Comparison of ENCODE assay signal across 8 cellular contexts in genomic region chr3:129195731-129196256, GRCh38. TPM values are rescaled to one million over a fixed set of nuclear protein-coding genes. Genes with fewer than 3 reads are reported as not detected.
DNase-seq lines count a peak whose midpoint lies in the region; ATAC-seq and TF ChIP-seq lines count a peak whose summit lies in the region.

No MANE protein-coding gene starts in this region.

- WGBS in prostate gland: 3% methylated on average over 6 of the region's 6 CpGs

- no peaks in the 10 kb centered on the region; the same call in 1 of the 2 replicates for H3K4me1 ChIP-seq in HEK293 (ENCODE audit: control insufficient read depth, insufficient read depth, low read length)
- peaks cover 7% of the 10 kb centered on the region for H3K4me1 ChIP-seq in prostate gland (replicated peaks)

- H3K4me3 ChIP-seq in HEK293 (ENCODE audit: low read depth, low read length) (no peak overlapping the region), prostate gland (no peak overlapping the region)

- intact Hi-C loops in prostate gland (cut with DNase I): no loop called here

- TF ChIP-seq CTCF in HEK293 (tag by site-specific recombination; IDR thresholded peaks at IDR 0.05) (no peak), prostate gland (IDR thresholded peaks at IDR 0.05) (no peak)

- DNase-seq in UCSD-AML1 (lab: John Stamatoyannopoulos, UW; ENCODE audit: unreplicated experiment): peak; percentile 39
- DNase-seq in globus pallidus (ENCODE audit: low spot score): peak; percentile 84
- peak; percentile 64 for DNase-seq in prostate gland (ENCODE audit: low spot score)
- no peak for DNase-seq in activated CD8-positive, alpha-beta memory T cell treated with anti-CD3 and anti-CD28 coated beads, Interleukin-2, amount 50 U/mL, for 4 hours
- DNase-seq in HEK293T (ENCODE audit: extremely low spot score): no peak

- H3K27ac ChIP-seq in HEK293 (ENCODE audit: extremely low read depth, low read depth, low read length): no peak overlapping the region
- H3K27ac ChIP-seq in prostate gland: peak overlapping the region; percentile 25 to 50

- TF ChIP-seq POLR2A in prostate gland (IDR thresholded peaks at IDR 0.05): no peak

- H3K9me3 ChIP-seq in HEK293 (ENCODE audit: control insufficient read depth, insufficient read depth, low read depth, low read length) (no peaks in the 10 kb centered on the region), prostate gland (no peaks in the 10 kb centered on the region)

- ATAC-seq in GM21447 (IDR thresholded peaks at IDR 0.05; ENCODE audit: unreplicated experiment): no peak
- ATAC-seq in HG02623 (IDR thresholded peaks at IDR 0.05; ENCODE audit: unreplicated experiment): no peak

- no peaks in the 10 kb centered on the region for H3K36me3 ChIP-seq in HEK293 (ENCODE audit: control insufficient read depth in 2 of 2, insufficient read depth in 1 of 2, low read length in 2 of 2)
- H3K36me3 ChIP-seq in prostate gland: no peaks in the 10 kb centered on the region

- POLR2A ChIA-PET in HEK293 (lab: Yijun Ruan, JAX): interaction anchor here (1.1 to 1.2 kb wide), 2 partner anchors 12 to 16 kb away, joined by 4 to 5 read pairs; partner anchors contain the start of gene CNBP
- POLR2A ChIA-PET in HEK293T (lab: Yijun Ruan, JAX): interaction anchor here (1.4 to 2.3 kb wide), 2 partner anchors 9 to 13 kb away, joined by 6 to 13 read pairs; partner anchors contain the start of gene CNBP

- CTCF ChIA-PET in HEK293 (lab: Yijun Ruan, JAX): interaction anchor here (0.6 to 1.6 kb wide), 4 partner anchors 10 to 1794 kb away, joined by 3 to 5 read pairs (median 4); no protein-coding TSS in a partner anchor
- CTCF ChIA-PET in HEK293T (lab: Yijun Ruan, JAX): no interaction called here

- H3K27me3 ChIP-seq in prostate gland (replicated peaks; ENCODE audit: insufficient read depth): no peaks in the 10 kb centered on the region

TF ChIP-seq in HEK293, 187 proteins besides CTCF, POLR2A, EP300 and RAD21 (continues in another document):
- TF ChIP-seq TSHZ1 (tag by site-specific recombination; IDR thresholded peaks at IDR 0.05; ENCODE audit: borderline replicate concordance) (no peak), ZNF184 (tag by site-specific recombination; IDR thresholded peaks at IDR 0.05) (peak; percentile 75; the same call in 1 of the 2 replicates), ZNF530 (tag by site-specific recombination; IDR thresholded peaks at IDR 0.05; ENCODE audit: low read depth) (no peak), ZNF513 (tag by site-specific recombination; IDR thresholded peaks at IDR 0.05) (no peak), PRDM1 (tag by site-specific recombination; IDR thresholded peaks at IDR 0.05) (peak; percentile 53; the same call in 1 of the 2 replicates), ZNF223 (tag by site-specific recombination; IDR thresholded peaks at IDR 0.05) (no peak), ZNF239 (tag by site-specific recombination; IDR thresholded peaks at IDR 0.05) (no peak), ZBTB8A (tag by site-specific recombination; IDR thresholded peaks at IDR 0.05) (no peak), ZNF10 (tag by site-specific recombination; IDR thresholded peaks at IDR 0.05) (peak; percentile 51; the same call in 1 of the 2 replicates), ZNF16 (tag by site-specific recombination; IDR thresholded peaks at IDR 0.05; ENCODE audit: low read depth) (no peak), ZNF660 (tag by site-specific recombination; IDR thresholded peaks at IDR 0.05) (peak; percentile 65; the same call in 1 of the 2 replicates)

TF ChIP-seq in HEK293T, 16 proteins besides CTCF, POLR2A, EP300 and RAD21:
- no peak for TF ChIP-seq FOXM1 (IDR thresholded peaks at IDR 0.05; ENCODE audit: borderline replicate concordance)
- TF ChIP-seq HDGF (IDR thresholded peaks at IDR 0.05; ENCODE audit: borderline replicate concordance): no peak
- TF ChIP-seq SUZ12 (IDR thresholded peaks at IDR 0.05): no peak
- no peak for TF ChIP-seq FOXA1 (IDR thresholded peaks at IDR 0.05)

RNA-seq across cellular contexts. Expression of gene CNBP, which starts 12.1 kb away (rescaled TPM):
- total RNA-seq in prostate gland: 100 to 1,000 TPM; 339 to 523 TPM

RNA-seq across cellular contexts. Expression of gene ISY1, which starts 34.9 kb away (rescaled TPM):
- total RNA-seq in prostate gland: 10 to 100 TPM; 22.3 to 29.1 TPM

RNA-seq across cellular contexts. Expression of gene COPG1, which starts 53.6 kb away (rescaled TPM):
- 100 to 1,000 TPM; 143 to 220 TPM for total RNA-seq in prostate gland

Comparison
In these comparisons a context has a peak if more than half of its experiments do, and no peak if none do; other contexts are left out.
1. DNase-seq: peak in UCSD-AML1 (single experiment), globus pallidus (single experiment) and prostate gland (single experiment); none in activated CD8-positive, alpha-beta memory T cell treated with anti-CD3 and anti-CD28 coated beads, Interleukin-2, amount 50 U/mL, for 4 hours (single experiment) and HEK293T (single experiment).